ENCODE assay signal across 7 cellular contexts in the genomic region with DNA sequence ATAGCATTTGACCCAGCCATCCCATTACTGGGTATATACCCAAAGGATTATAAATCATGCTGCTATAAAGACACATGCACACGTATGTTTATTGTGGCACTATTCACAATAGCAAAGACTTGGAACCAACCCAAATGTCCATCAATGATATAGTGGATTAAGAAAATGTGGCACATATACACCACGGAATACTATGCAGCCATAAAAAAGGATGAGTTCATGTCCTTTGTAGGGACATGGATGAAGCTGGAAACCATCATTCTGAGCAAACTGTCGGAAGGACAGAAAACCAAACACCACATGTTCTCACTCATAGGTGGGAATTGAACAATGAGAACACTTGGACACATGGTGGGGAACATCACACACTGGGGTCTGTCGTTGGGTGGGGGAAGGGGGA. TPM values are rescaled to one million over a fixed set of nuclear protein-coding genes. Genes with fewer than 3 reads are reported as not detected.
"Had no signal": no experiment of that assay in that cellular context is flagged by ENCODE, and none has a peak within 500 bp of the region (broad histone marks: within the 10 kb centered on the region; RNA-seq: fewer than 3 reads in every experiment).

No MANE protein-coding gene starts in this region.

RNA-seq across cellular contexts. Expression of gene PODN, which starts 51.8 kb away (rescaled TPM):
- total RNA-seq: activated naive CD4-positive, alpha-beta T cell treated with anti-CD3 and anti-CD28 coated beads for 36 hours; activated naive CD4-positive, alpha-beta T cell treated with anti-CD3 and anti-CD28 coated beads, Interleukin-2, amount 50 U/mL, for 72 hours; activated naive CD8-positive, alpha-beta T cell treated with anti-CD3 and anti-CD28 coated beads for 36 hours; activated T-cell treated with anti-CD3 and anti-CD28 coated beads, Interleukin-2, amount 50 U/mL, for 72 hours; activated T-helper 1 cell treated with anti-CD3 and anti-CD28 coated beads, Interleukin-12 subunit alpha, Interleukin-12 subunit beta, Interleukin-2, Interleukin-4 antibody, amounts not matched to agents 30 ng/mL and 10 ng/mL and 1 ng/mL, durations not matched to agents 14 hours and 24 hours and 36 hours; activated T-helper 17 cell treated with anti-CD3 and anti-CD28 coated beads, Interleukin-2, amount 50 U/mL, for 72 hours; activated T-helper 2 cell treated with anti-CD3 and anti-CD28 coated beads, Interferon-gamma antibody, Interleukin-2, Interleukin-4, amounts not matched to agents 10 μg/mL and 5 μg/mL and 100 μg/mL, durations not matched to agents 14 hours and 24 hours and 36 hours had no signal
